23 cellular contexts compared by ENCODE assay signal in the genomic region with DNA sequence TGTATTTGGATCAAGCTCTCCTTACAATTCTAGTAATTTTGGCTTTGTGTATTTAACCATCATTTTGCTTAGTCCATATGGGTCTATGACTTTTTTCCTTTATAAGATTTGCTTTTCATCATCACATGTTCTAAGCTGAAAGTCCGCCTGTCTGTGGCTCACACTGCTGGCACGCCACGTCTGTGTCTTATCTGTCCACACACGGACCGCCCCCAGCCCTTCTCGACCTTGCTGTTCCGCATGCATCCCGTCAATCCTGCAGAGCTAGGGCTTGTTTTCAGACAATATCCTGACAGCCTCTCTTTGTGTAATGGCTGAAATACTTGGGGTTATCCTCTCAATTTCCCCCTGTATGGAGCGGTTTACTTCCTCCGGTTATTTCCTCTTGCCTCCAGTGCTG. TPM values are rescaled to one million over a fixed set of nuclear protein-coding genes. Genes with fewer than 3 reads are reported as not detected.
"Had no signal": no experiment of that assay in that cellular context is flagged by ENCODE, and none has a peak within 500 bp of the region (broad histone marks: within the 10 kb centered on the region; RNA-seq: fewer than 3 reads in every experiment).

No MANE protein-coding gene starts in this region.

- H2AFZ ChIP-seq: parathyroid adenoma had no signal

- H3K27me3 Mint-ChIP-seq: activated CD4-positive, alpha-beta T cell treated with anti-CD3 and anti-CD28 coated beads for 36 hours had no signal

- H3K4me3 ChIP-seq: gastrocnemius medialis, heart left ventricle, sigmoid colon, tibial nerve, vagina had no signal

- H3K9me3 Mint-ChIP-seq: activated CD4-positive, alpha-beta memory T cell treated with anti-CD3 and anti-CD28 coated beads for 36 hours; central memory CD8-positive, alpha-beta T cell; naive thymus-derived CD8-positive, alpha-beta T cell; stimulated activated effector memory CD8-positive, alpha-beta T cell treated with anti-CD3 and anti-CD28 coated beads, Interleukin-12 subunit alpha, Interleukin-12 subunit beta, amount 100 ng/mL, for 72 hours; T-cell had no signal

- H3K79me2 ChIP-seq: parathyroid adenoma had no signal

- H3K36me3 ChIP-seq: gastrocnemius medialis, heart left ventricle, sigmoid colon, tibial nerve, vagina, WERI-Rb-1 had no signal

- H3K27ac ChIP-seq: epithelial cell of prostate, gastrocnemius medialis, heart left ventricle, parathyroid adenoma, sigmoid colon, tibial nerve, vagina, WERI-Rb-1 had no signal

- ATAC-seq: activated CD4-positive, alpha-beta T cell treated with anti-CD3 and anti-CD28 coated beads for 36 hours; activated CD8-positive, alpha-beta memory T cell treated with anti-CD3 and anti-CD28 coated beads, Interleukin-2, amount 10 ng/mL, durations not matched to agents 7 days and 5 days; gastrocnemius medialis; heart left ventricle; naive thymus-derived CD8-positive, alpha-beta T cell; stimulated activated effector memory CD8-positive, alpha-beta T cell treated with anti-CD3 and anti-CD28 coated beads, Interleukin-12 subunit alpha, Interleukin-12 subunit beta, amount 100 ng/mL, for 72 hours; T-cell had no signal

- H3K4me1 ChIP-seq: parathyroid adenoma had no signal

- DNase-seq: activated CD4-positive, alpha-beta memory T cell treated with anti-CD3 and anti-CD28 coated beads for 36 hours; activated CD4-positive, alpha-beta T cell treated with anti-CD3 and anti-CD28 coated beads for 36 hours; activated CD8-positive, alpha-beta memory T cell treated with anti-CD3 and anti-CD28 coated beads, Interleukin-2, amount 10 ng/mL, durations not matched to agents 7 days and 5 days; activated naive CD4-positive, alpha-beta T cell treated with anti-CD3 and anti-CD28 coated beads, Interleukin-2, amount 50 U/mL, for 16 hours; activated T-cell treated with anti-CD3 and anti-CD28 coated beads, Interleukin-2, amount 50 U/mL, for 1 hour; amniotic stem cell; effector memory CD4-positive, alpha-beta T cell; gastrocnemius medialis; heart left ventricle; naive thymus-derived CD8-positive, alpha-beta T cell; sigmoid colon; stimulated activated CD4-positive, alpha-beta T cell treated with anti-CD3 and anti-CD28 coated beads, Interleukin-12 subunit alpha, Interleukin-12 subunit beta, amount 100 ng/mL, for 4 hours; T-cell; T1000; WERI-Rb-1 had no signal

- H3K27ac Mint-ChIP-seq: activated CD4-positive, alpha-beta memory T cell treated with anti-CD3 and anti-CD28 coated beads for 36 hours; activated CD4-positive, alpha-beta T cell treated with anti-CD3 and anti-CD28 coated beads for 36 hours; activated CD8-positive, alpha-beta memory T cell treated with anti-CD3 and anti-CD28 coated beads, Interleukin-2, amount 10 ng/mL, durations not matched to agents 7 days and 5 days; stimulated activated effector memory CD8-positive, alpha-beta T cell treated with anti-CD3 and anti-CD28 coated beads, Interleukin-12 subunit alpha, Interleukin-12 subunit beta, amount 100 ng/mL, for 72 hours; T-cell had no signal

- H3K36me3 Mint-ChIP-seq: activated CD4-positive, alpha-beta memory T cell treated with anti-CD3 and anti-CD28 coated beads for 36 hours; activated CD8-positive, alpha-beta memory T cell treated with anti-CD3 and anti-CD28 coated beads, Interleukin-2, amount 10 ng/mL, durations not matched to agents 7 days and 5 days; naive thymus-derived CD8-positive, alpha-beta T cell; stimulated activated effector memory CD8-positive, alpha-beta T cell treated with anti-CD3 and anti-CD28 coated beads, Interleukin-12 subunit alpha, Interleukin-12 subunit beta, amount 100 ng/mL, for 72 hours; T-cell had no signal

- H3K4me3 Mint-ChIP-seq: activated CD4-positive, alpha-beta memory T cell treated with anti-CD3 and anti-CD28 coated beads for 36 hours; activated CD4-positive, alpha-beta T cell treated with anti-CD3 and anti-CD28 coated beads for 36 hours; activated CD8-positive, alpha-beta memory T cell treated with anti-CD3 and anti-CD28 coated beads, Interleukin-2, amount 10 ng/mL, durations not matched to agents 7 days and 5 days; central memory CD8-positive, alpha-beta T cell; naive thymus-derived CD8-positive, alpha-beta T cell; stimulated activated effector memory CD8-positive, alpha-beta T cell treated with anti-CD3 and anti-CD28 coated beads, Interleukin-12 subunit alpha, Interleukin-12 subunit beta, amount 100 ng/mL, for 72 hours; T-cell had no signal

- H3K27me3 ChIP-seq: gastrocnemius medialis, heart left ventricle, sigmoid colon, tibial nerve, vagina had no signal

- H3K4me1 Mint-ChIP-seq: activated CD8-positive, alpha-beta memory T cell treated with anti-CD3 and anti-CD28 coated beads, Interleukin-2, amount 10 ng/mL, durations not matched to agents 7 days and 5 days; central memory CD8-positive, alpha-beta T cell; T-cell had no signal

- H3K9me3 ChIP-seq: gastrocnemius medialis, heart left ventricle, sigmoid colon, tibial nerve, vagina had no signal

RNA-seq across cellular contexts. Expression of a gene that starts 8.5 kb away (rescaled TPM):
- total RNA-seq: activated CD4-positive, alpha-beta T cell treated with anti-CD3 and anti-CD28 coated beads for 36 hours; naive thymus-derived CD8-positive, alpha-beta T cell; T-cell had no signal

RNA-seq across cellular contexts. Expression of a gene that starts 40.2 kb away (rescaled TPM):
- total RNA-seq: activated CD4-positive, alpha-beta memory T cell treated with anti-CD3 and anti-CD28 coated beads for 36 hours; activated CD4-positive, alpha-beta T cell treated with anti-CD3 and anti-CD28 coated beads for 36 hours; activated CD8-positive, alpha-beta memory T cell treated with anti-CD3 and anti-CD28 coated beads, Interleukin-2, amount 10 ng/mL, durations not matched to agents 7 days and 5 days; mucosa of gallbladder; naive thymus-derived CD8-positive, alpha-beta T cell; sigmoid colon; subcutaneous adipose tissue; T-cell; tibial nerve had no signal
- polyA plus RNA-seq: heart left ventricle; naive thymus-derived CD8-positive, alpha-beta T cell had no signal
